Comparison of ENCODE assay signal across 25 cellular contexts in genomic region chr9:136501686-136502085, GRCh38.
"Had no signal": no experiment of that assay in that cellular context is flagged by ENCODE, and none has a peak within 500 bp of the region (broad histone marks: within the 10 kb centered on the region; RNA-seq: fewer than 3 reads in every experiment).

No MANE protein-coding gene starts in this region.

- H3K4me1 Mint-ChIP-seq: endodermal cell had no signal

- H3K27ac Mint-ChIP-seq: dendritic cell treated with granulocyte-macrophage colony-stimulating factor and Interleukin-4, amounts not matched to agents 40 ng/mL and 50 ng/mL, for 4 days; effector memory CD8-positive, alpha-beta T cell; endodermal cell had no signal

- H3K9me3 Mint-ChIP-seq: dendritic cell treated with granulocyte-macrophage colony-stimulating factor and Interleukin-4, amounts not matched to agents 40 ng/mL and 50 ng/mL, for 4 days; effector memory CD8-positive, alpha-beta T cell; endodermal cell had no signal

- H3K27ac ChIP-seq: colonic mucosa, coronary artery, epithelial cell of prostate, esophagus muscularis mucosa, esophagus squamous epithelium, foreskin keratinocyte, gastrocnemius medialis, gastroesophageal sphincter, heart left ventricle, heart right ventricle had no signal

- H3K4me3 Mint-ChIP-seq: dendritic cell treated with granulocyte-macrophage colony-stimulating factor and Interleukin-4, amounts not matched to agents 40 ng/mL and 50 ng/mL, for 4 days; effector memory CD8-positive, alpha-beta T cell; endodermal cell had no signal

- H3K27me3 Mint-ChIP-seq: dendritic cell treated with granulocyte-macrophage colony-stimulating factor and Interleukin-4, amounts not matched to agents 40 ng/mL and 50 ng/mL, for 4 days; effector memory CD8-positive, alpha-beta T cell had no signal

- ATAC-seq: effector memory CD8-positive, alpha-beta T cell; esophagus mucosa; foreskin keratinocyte; gastrocnemius medialis; gastroesophageal sphincter; heart left ventricle; heart right ventricle had no signal

- DNase-seq: colonic mucosa; cortex of kidney; dermis blood vessel endothelial cell; dorsolateral prefrontal cortex; effector CD4-positive, alpha-beta T cell; effector CD8-positive, alpha-beta T cell; effector memory CD4-positive, alpha-beta T cell; effector memory CD8-positive, alpha-beta T cell; endodermal cell; erythroblast; esophagus squamous epithelium; foreskin fibroblast; foreskin keratinocyte; foreskin melanocyte; gastrocnemius medialis; glutamatergic neuron; head of caudate nucleus; heart left ventricle; heart right ventricle had no signal
